6 cellular contexts compared by ENCODE assay signal in genomic region chr5:147856801-147857200, GRCh38. TPM values are rescaled to one million over a fixed set of nuclear protein-coding genes. Genes with fewer than 3 reads are reported as not detected.
"Had no signal": no experiment of that assay in that cellular context is flagged by ENCODE, and none has a peak within 500 bp of the region (broad histone marks: within the 10 kb centered on the region; RNA-seq: fewer than 3 reads in every experiment).

No MANE protein-coding gene starts in this region.

- H3K27ac Mint-ChIP-seq: HFFc6 had no signal

- H3K9me3 ChIP-seq: HAP-1 had no signal

- H3K4me3 Mint-ChIP-seq: HFFc6 had no signal

- H3K4me3 ChIP-seq: HAP-1, K562 had no signal

- H3K4me1 ChIP-seq: HAP-1 had no signal

- H3K9me3 Mint-ChIP-seq: HFFc6 had no signal

- FAIRE-seq: HTR-8/SVneo had no signal

- H3K36me3 ChIP-seq: HAP-1 had no signal

RNA-seq across cellular contexts. Expression of gene SCGB3A2, which starts 21.7 kb away (rescaled TPM):
- total RNA-seq: HFFc6, HT-29, IMR-90 had no signal

RNA-seq across cellular contexts. Expression of gene SPINK1, which starts 25.3 kb away (rescaled TPM):
- total RNA-seq: HFFc6, IMR-90 had no signal

RNA-seq across cellular contexts. Expression of gene C5orf46, which starts 49.5 kb away (rescaled TPM):
- total RNA-seq: HFFc6, HT-29, IMR-90, K562 had no signal
